21 cellular contexts compared by ENCODE assay signal in genomic region chr7:51477323-51477722, GRCh38.
"Had no signal": no experiment of that assay in that cellular context is flagged by ENCODE, and none has a peak within 500 bp of the region (broad histone marks: within the 10 kb centered on the region; RNA-seq: fewer than 3 reads in every experiment).

No MANE protein-coding gene starts in this region.

- H3K27me3 ChIP-seq: Peyer's patch had no signal

- H3K4me3 Mint-ChIP-seq: activated CD8-positive, alpha-beta T cell treated with anti-CD3 and anti-CD28 coated beads, Interleukin-2, amount 10 ng/mL, durations not matched to agents 7 days and 5 days; activated naive CD4-positive, alpha-beta T cell treated with anti-CD3 and anti-CD28 coated beads, Interleukin-2, amount 50 U/mL, for 24 hours; activated T-cell treated with anti-CD3 and anti-CD28 coated beads, Interleukin-2, amount 50 U/mL, for 24 hours; activated T-helper 1 cell treated with anti-CD3 and anti-CD28 coated beads, Interleukin-12 subunit alpha, Interleukin-12 subunit beta, Interleukin-2, Interleukin-4 antibody, amounts not matched to agents 30 ng/mL and 10 ng/mL and 1 ng/mL, durations not matched to agents 14 hours and 24 hours and 36 hours; T-helper 1 cell treated with Interleukin-12 subunit alpha and Interleukin-12 subunit beta and Interleukin-4 antibody, amounts not matched to agents 30 μg/mL and 1 μg/mL, for 36 hours; WTC11 had no signal

- H3K9me3 Mint-ChIP-seq: activated naive CD4-positive, alpha-beta T cell treated with anti-CD3 and anti-CD28 coated beads, Interleukin-2, amount 50 U/mL, for 24 hours; activated T-cell treated with anti-CD3 and anti-CD28 coated beads, Interleukin-2, amount 50 U/mL, for 24 hours; activated T-helper 1 cell treated with anti-CD3 and anti-CD28 coated beads, Interleukin-12 subunit alpha, Interleukin-12 subunit beta, Interleukin-2, Interleukin-4 antibody, amounts not matched to agents 30 ng/mL and 10 ng/mL and 1 ng/mL, durations not matched to agents 14 hours and 24 hours and 36 hours; WTC11 had no signal

- H3K4me3 ChIP-seq: Peyer's patch had no signal

- DNase-seq: activated CD4-positive, alpha-beta T cell treated with anti-CD3 and anti-CD28 coated beads for 48 hours; activated CD4-positive, alpha-beta T cell treated with anti-CD3 and anti-CD28 coated beads, Interleukin-2, amount 50 U/mL, for 4 hours; activated CD4-positive, CD25-positive, alpha-beta regulatory T cell treated with anti-CD3 and anti-CD28 coated beads, Interleukin-2, amount 50 U/mL, for 72 hours; activated CD8-positive, alpha-beta T cell treated with anti-CD3 and anti-CD28 coated beads, Interleukin-2, amount 10 ng/mL, durations not matched to agents 7 days and 5 days; activated effector memory CD4-positive, alpha-beta T cell treated with Interleukin-2 at 50 U/mL for 16 hours; activated naive CD4-positive, alpha-beta T cell; activated T-cell treated with anti-CD3 and anti-CD28 coated beads, Interleukin-2, amount 50 U/mL, for 24 hours; aorta; central memory CD4-positive, alpha-beta T cell; Kasumi-1; NCI-H146; NCI-H187 treated with DMSO at 0.1 percent for 48 hours; NCI-H2081 treated with DMSO at 0.1 percent for 48 hours; NCI-H446; NCI-H524; Peyer's patch; SHP77 had no signal

- H3K4me1 Mint-ChIP-seq: activated naive CD4-positive, alpha-beta T cell treated with anti-CD3 and anti-CD28 coated beads, Interleukin-2, amount 50 U/mL, for 24 hours; WTC11 had no signal

- H3K4me1 ChIP-seq: Peyer's patch had no signal

- H3K27ac ChIP-seq: Peyer's patch had no signal

- H3K9me3 ChIP-seq: Peyer's patch had no signal

- ATAC-seq: activated CD8-positive, alpha-beta T cell treated with anti-CD3 and anti-CD28 coated beads, Interleukin-2, amount 10 ng/mL, durations not matched to agents 7 days and 5 days; WTC11 had no signal

- H3K36me3 Mint-ChIP-seq: activated naive CD4-positive, alpha-beta T cell treated with anti-CD3 and anti-CD28 coated beads, Interleukin-2, amount 50 U/mL, for 24 hours; WTC11 had no signal

- H3K27ac Mint-ChIP-seq: activated CD8-positive, alpha-beta T cell treated with anti-CD3 and anti-CD28 coated beads, Interleukin-2, amount 10 ng/mL, durations not matched to agents 7 days and 5 days; activated naive CD4-positive, alpha-beta T cell treated with anti-CD3 and anti-CD28 coated beads, Interleukin-2, amount 50 U/mL, for 24 hours; activated T-cell treated with anti-CD3 and anti-CD28 coated beads, Interleukin-2, amount 50 U/mL, for 24 hours; activated T-helper 1 cell treated with anti-CD3 and anti-CD28 coated beads, Interleukin-12 subunit alpha, Interleukin-12 subunit beta, Interleukin-2, Interleukin-4 antibody, amounts not matched to agents 30 ng/mL and 10 ng/mL and 1 ng/mL, durations not matched to agents 14 hours and 24 hours and 36 hours; T-helper 1 cell treated with Interleukin-12 subunit alpha and Interleukin-12 subunit beta and Interleukin-4 antibody, amounts not matched to agents 30 μg/mL and 1 μg/mL, for 36 hours; WTC11 had no signal

- H3K36me3 ChIP-seq: Peyer's patch had no signal
